1 cellular context compared by ENCODE assay signal in the genomic region with DNA sequence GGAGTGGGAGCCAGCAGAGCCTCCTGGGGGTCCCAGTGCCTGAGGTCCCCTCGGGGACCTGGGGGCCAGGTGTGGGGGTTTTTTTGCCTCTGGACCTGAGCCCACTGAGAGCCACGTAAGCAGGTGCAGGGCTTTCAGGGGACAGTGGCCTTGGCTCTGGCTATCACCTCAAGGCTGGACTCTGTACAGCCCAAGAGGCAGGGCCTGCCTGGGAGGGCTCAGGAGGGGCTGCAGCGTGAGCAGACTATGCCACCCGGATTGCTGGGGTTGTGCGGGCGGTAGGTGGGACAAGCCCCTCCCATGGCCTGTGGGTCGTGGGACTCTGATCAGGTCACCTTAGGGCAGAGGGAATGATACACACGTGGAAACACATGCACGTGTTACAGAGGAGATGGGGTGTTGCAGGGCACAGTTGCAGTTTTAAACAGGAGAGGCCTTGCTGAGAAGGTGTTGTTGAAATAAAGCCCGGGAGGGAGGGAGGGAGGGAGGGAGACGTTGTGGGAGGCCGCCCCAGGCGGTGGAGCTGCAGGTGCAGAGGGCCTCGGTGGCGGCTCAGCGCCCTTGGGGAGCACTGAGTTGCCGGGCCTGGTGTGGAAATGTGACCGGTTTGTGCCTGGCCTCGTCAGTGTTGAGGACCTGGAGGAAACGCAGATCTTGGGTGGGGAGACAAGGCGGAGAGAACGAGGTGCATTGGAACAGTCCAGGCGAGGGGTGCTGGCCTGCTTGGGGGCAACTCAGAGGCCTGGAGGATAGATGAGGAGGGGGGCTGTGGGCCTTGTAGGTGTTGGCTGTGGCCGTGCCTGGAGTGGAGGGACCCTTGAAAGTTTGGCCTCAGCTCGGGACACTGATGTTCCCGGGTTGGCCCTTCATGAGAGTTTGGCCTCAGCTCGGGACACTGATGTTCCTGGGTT.
TF ChIP-seq lines count a peak whose summit lies in the region.

No MANE protein-coding gene starts in this region.

TF ChIP-seq in HepG2, 621 proteins besides CTCF, POLR2A, EP300 and RAD21 (continued from another document and continues in another):
- TF ChIP-seq, protein P1, sequence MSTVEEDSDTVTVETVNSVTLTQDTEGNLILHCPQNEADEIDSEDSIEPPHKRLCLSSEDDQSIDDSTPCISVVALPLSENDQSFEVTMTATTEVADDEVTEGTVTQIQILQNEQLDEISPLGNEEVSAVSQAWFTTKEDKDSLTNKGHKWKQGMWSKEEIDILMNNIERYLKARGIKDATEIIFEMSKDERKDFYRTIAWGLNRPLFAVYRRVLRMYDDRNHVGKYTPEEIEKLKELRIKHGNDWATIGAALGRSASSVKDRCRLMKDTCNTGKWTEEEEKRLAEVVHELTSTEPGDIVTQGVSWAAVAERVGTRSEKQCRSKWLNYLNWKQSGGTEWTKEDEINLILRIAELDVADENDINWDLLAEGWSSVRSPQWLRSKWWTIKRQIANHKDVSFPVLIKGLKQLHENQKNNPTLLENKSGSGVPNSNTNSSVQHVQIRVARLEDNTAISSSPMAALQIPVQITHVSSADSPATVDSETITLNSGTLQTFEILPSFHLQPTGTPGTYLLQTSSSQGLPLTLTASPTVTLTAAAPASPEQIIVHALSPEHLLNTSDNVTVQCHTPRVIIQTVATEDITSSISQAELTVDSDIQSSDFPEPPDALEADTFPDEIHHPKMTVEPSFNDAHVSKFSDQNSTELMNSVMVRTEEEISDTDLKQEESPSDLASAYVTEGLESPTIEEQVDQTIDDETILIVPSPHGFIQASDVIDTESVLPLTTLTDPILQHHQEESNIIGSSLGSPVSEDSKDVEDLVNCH (CRISPR knock-in tag; IDR thresholded peaks at IDR 0.05): 0 out of 2 replicates have a peak, but pooled peaks have one; percentile 83
- TF ChIP-seq TMF1 (CRISPR knock-in tag; IDR thresholded peaks at IDR 0.05; ENCODE audit: low read depth) (peak; percentile 58; the same call in 1 of the 2 replicates), ZNF562 (CRISPR knock-in tag; IDR thresholded peaks at IDR 0.05; ENCODE audit: borderline replicate concordance) (no peak), SRF (IDR thresholded peaks at IDR 0.05; ENCODE audit: low read depth, low read length) (no peak), ZNF326 (CRISPR knock-in tag; IDR thresholded peaks at IDR 0.05; ENCODE audit: borderline replicate concordance) (peak; percentile 96), PHF21A (CRISPR knock-in tag; IDR thresholded peaks at IDR 0.05) (peak; percentile 51), ZSCAN29 (CRISPR knock-in tag; conservative IDR thresholded peaks at IDR 0.05) (peak; percentile 93), RARA (CRISPR knock-in tag; IDR thresholded peaks at IDR 0.05) (peak; percentile 70), YEATS2 (CRISPR knock-in tag; IDR thresholded peaks at IDR 0.05; ENCODE audit: borderline replicate concordance) (peak; percentile 27; the same call in 1 of the 2 replicates), TEAD3 (CRISPR knock-in tag; optimal IDR thresholded peaks at IDR 0.05; ENCODE audit: borderline replicate concordance) (peak; percentile 77), TOE1 (CRISPR knock-in tag; IDR thresholded peaks at IDR 0.05) (no peak), IRX3 (CRISPR knock-in tag; IDR thresholded peaks at IDR 0.05; ENCODE audit: borderline replicate concordance, low read depth) (peak; percentile 86), ZSCAN31 (CRISPR knock-in tag; IDR thresholded peaks at IDR 0.05; ENCODE audit: low read depth) (peak; percentile 48; the same call in 1 of the 2 replicates), FOSL2 (CRISPR knock-in tag; IDR thresholded peaks at IDR 0.05) (peak; percentile 47; the same call in 1 of the 2 replicates)
- TF ChIP-seq, protein P2, sequence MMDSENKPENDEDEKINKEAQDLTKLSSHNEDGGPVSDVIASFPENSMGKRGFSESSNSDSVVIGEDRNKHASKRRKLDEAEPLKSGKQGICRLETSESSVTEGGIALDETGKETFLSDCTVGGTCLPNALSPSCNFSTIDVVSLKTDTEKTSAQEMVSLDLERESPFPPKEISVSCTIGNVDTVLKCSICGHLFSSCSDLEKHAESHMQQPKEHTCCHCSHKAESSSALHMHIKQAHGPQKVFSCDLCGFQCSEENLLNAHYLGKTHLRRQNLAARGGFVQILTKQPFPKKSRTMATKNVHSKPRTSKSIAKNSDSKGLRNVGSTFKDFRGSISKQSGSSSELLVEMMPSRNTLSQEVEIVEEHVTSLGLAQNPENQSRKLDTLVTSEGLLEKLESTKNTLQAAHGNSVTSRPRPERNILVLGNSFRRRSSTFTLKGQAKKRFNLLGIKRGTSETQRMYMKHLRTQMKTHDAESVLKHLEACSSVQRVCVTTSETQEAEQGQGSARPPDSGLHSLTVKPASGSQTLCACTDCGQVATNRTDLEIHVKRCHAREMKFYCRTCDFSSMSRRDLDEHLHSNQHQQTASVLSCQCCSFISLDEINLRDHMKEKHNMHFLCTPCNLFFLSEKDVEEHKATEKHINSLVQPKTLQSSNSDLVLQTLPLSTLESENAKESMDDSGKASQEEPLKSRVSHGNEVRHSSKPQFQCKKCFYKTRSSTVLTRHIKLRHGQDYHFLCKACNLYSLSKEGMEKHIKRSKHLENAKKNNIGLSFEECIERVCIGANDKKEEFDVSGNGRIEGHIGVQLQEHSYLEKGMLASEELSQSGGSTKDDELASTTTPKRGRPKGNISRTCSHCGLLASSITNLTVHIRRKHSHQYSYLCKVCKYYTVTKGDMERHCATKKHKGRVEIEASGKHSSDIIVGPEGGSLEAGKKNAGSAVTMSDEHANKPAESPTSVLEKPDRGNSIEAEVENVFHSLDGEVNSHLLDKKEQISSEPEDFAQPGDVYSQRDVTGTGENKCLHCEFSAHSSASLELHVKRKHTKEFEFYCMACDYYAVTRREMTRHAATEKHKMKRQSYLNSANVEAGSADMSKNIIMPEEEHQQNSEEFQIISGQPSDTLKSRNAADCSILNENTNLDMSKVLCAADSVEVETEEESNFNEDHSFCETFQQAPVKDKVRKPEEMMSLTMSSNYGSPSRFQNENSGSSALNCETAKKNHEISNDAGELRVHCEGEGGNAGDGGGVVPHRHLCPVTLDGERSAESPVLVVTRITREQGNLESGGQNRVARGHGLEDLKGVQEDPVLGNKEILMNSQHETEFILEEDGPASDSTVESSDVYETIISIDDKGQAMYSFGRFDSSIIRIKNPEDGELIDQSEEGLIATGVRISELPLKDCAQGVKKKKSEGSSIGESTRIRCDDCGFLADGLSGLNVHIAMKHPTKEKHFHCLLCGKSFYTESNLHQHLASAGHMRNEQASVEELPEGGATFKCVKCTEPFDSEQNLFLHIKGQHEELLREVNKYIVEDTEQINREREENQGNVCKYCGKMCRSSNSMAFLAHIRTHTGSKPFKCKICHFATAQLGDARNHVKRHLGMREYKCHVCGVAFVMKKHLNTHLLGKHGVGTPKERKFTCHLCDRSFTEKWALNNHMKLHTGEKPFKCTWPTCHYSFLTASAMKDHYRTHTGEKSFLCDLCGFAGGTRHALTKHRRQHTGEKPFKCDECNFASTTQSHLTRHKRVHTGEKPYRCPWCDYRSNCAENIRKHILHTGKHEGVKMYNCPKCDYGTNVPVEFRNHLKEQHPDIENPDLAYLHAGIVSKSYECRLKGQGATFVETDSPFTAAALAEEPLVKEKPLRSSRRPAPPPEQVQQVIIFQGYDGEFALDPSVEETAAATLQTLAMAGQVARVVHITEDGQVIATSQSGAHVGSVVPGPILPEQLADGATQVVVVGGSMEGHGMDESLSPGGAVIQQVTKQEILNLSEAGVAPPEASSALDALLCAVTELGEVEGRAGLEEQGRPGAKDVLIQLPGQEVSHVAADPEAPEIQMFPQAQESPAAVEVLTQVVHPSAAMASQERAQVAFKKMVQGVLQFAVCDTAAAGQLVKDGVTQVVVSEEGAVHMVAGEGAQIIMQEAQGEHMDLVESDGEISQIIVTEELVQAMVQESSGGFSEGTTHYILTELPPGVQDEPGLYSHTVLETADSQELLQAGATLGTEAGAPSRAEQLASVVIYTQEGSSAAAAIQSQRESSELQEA (CRISPR knock-in tag; IDR thresholded peaks at IDR 0.05; ENCODE audit: not compliant biosample characterization): peak; percentile 86
- TF ChIP-seq, protein P3, sequence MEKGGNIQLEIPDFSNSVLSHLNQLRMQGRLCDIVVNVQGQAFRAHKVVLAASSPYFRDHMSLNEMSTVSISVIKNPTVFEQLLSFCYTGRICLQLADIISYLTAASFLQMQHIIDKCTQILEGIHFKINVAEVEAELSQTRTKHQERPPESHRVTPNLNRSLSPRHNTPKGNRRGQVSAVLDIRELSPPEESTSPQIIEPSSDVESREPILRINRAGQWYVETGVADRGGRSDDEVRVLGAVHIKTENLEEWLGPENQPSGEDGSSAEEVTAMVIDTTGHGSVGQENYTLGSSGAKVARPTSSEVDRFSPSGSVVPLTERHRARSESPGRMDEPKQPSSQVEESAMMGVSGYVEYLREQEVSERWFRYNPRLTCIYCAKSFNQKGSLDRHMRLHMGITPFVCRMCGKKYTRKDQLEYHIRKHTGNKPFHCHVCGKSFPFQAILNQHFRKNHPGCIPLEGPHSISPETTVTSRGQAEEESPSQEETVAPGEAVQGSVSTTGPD (CRISPR knock-in tag; IDR thresholded peaks at IDR 0.05): 0 out of 2 replicates have a peak, but pooled peaks have one; percentile 42
- TF ChIP-seq, protein P4, sequence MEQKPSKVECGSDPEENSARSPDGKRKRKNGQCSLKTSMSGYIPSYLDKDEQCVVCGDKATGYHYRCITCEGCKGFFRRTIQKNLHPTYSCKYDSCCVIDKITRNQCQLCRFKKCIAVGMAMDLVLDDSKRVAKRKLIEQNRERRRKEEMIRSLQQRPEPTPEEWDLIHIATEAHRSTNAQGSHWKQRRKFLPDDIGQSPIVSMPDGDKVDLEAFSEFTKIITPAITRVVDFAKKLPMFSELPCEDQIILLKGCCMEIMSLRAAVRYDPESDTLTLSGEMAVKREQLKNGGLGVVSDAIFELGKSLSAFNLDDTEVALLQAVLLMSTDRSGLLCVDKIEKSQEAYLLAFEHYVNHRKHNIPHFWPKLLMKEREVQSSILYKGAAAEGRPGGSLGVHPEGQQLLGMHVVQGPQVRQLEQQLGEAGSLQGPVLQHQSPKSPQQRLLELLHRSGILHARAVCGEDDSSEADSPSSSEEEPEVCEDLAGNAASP (CRISPR knock-in tag; IDR thresholded peaks at IDR 0.05; ENCODE audit: borderline replicate concordance): peak; percentile 96
- TF ChIP-seq, protein P5, sequence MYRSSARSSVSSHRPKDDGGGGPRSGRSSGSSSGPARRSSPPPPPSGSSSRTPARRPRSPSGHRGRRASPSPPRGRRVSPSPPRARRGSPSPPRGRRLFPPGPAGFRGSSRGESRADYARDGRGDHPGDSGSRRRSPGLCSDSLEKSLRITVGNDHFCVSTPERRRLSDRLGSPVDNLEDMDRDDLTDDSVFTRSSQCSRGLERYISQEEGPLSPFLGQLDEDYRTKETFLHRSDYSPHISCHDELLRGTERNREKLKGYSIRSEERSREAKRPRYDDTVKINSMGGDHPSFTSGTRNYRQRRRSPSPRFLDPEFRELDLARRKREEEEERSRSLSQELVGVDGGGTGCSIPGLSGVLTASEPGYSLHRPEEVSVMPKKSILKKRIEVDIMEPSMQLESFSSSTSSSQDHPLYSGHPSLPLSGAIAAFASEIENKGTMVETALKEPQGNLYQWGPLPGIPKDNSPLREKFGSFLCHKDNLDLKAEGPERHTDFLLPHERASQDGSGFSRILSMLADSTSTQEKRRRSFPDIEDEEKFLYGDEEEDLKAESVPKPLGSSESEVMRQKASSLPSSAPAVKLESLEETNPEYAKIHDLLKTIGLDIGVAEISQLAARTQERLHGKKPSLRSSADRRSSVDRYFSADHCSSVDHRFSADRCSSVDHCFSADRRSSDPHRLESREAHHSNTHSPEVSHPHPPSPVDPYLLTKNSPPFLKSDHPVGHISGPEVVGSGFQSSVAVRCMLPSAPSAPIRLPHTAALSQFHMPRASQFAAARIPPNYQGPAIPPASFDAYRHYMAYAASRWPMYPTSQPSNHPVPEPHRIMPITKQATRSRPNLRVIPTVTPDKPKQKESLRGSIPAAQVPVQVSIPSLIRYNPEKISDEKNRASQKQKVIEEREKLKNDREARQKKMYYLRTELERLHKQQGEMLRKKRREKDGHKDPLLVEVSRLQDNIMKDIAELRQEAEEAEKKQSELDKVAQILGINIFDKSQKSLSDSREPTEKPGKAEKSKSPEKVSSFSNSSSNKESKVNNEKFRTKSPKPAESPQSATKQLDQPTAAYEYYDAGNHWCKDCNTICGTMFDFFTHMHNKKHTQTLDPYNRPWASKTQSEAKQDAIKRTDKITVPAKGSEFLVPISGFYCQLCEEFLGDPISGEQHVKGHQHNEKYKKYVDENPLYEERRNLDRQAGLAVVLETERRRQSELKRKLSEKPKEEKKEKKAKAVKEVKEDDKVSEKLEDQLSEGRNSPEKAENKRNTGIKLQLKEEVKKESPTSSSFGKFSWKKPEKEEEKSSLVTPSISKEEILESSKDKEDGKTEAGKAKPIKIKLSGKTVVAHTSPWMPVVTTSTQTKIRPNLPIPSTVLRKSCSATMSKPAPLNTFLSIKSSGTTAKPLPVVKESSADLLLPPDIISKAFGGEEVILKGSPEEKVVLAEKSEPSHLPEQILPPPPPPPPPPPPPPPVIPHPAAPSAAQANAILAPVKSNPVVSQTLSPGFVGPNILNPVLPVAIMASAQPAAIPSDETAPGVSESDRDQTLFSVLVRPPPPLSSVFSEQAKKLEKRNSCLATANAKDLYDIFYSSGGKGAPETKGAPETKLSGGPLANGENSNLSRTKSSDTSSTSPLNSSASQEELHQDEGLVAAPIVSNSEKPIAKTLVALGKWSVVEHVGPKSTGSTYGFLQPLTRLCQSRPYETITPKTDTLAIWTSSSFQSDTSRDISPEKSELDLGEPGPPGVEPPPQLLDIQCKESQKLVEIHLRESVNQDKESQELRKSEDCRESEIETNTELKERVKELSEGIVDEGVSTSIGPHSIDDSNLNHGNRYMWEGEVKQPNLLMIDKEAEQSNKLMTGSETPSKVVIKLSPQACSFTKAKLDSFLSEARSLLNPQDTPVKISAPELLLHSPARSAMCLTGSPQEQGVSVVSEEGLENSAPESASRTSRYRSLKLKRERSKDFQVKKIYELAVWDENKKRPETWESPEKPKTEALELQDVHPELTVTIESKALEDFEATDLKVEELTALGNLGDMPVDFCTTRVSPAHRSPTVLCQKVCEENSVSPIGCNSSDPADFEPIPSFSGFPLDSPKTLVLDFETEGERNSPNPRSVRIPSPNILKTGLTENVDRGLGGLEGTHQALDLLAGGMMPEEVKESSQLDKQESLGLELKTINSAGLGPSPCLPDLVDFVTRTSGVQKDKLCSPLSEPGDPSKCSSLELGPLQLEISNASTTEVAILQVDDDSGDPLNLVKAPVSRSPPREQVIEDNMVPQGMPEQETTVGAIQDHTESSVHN (CRISPR knock-in tag; IDR thresholded peaks at IDR 0.05): peak; percentile 95; the same call in 1 of the 2 replicates
